ENCODE assay signal across 24 cellular contexts in genomic region chr15:88518903-88519302, GRCh38.
"Had no signal": no experiment of that assay in that cellular context is flagged by ENCODE, and none has a peak within 500 bp of the region (broad histone marks: within the 10 kb centered on the region; RNA-seq: fewer than 3 reads in every experiment).

No MANE protein-coding gene starts in this region.

- H3K79me2 ChIP-seq: parathyroid adenoma had no signal

- H3K4me1 ChIP-seq: parathyroid adenoma, psoas muscle, right lobe of liver, sigmoid colon, stomach, thyroid gland, tibial nerve, upper lobe of left lung, vagina had no signal

- H3K9ac ChIP-seq: parathyroid adenoma had no signal

- DNase-seq: nephron progenitor cell; ovary; psoas muscle; right cardiac atrium; right lobe of liver; sigmoid colon; small intestine; stimulated activated CD4-positive, alpha-beta T cell treated with anti-CD3 and anti-CD28 coated beads, Interleukin-15, amount 100 ng/mL, for 24 hours; stimulated activated CD4-positive, alpha-beta T cell treated with anti-CD3 and anti-CD28 coated beads, Interleukin-2, amount 100 ng/mL, for 24 hours; stimulated activated CD4-positive, alpha-beta T cell treated with anti-CD3 and anti-CD28 coated beads, Interleukin-2, amount 100 ng/mL, for 48 hours; stimulated activated CD4-positive, alpha-beta T cell treated with anti-CD3 and anti-CD28 coated beads, Interleukin-4, amount 100 ng/mL, for 24 hours; stimulated activated naive B cell treated with anti-CD40 and anti-IgM and Interleukin-4, amounts not matched to agents 10 μg/mL and 1 μg/mL and 100 μg/mL, for 72 hours; stimulated activated naive CD4-positive, alpha-beta T cell treated with Interleukin-2 at 50 U/mL for 16 hours; stomach; thyroid gland; trophoblast cell; upper lobe of left lung had no signal

- H3K4me3 ChIP-seq: ovary, psoas muscle, right lobe of liver, sigmoid colon, stomach, thoracic aorta, thyroid gland, tibial nerve, upper lobe of left lung, vagina had no signal

- ATAC-seq: natural killer cell treated with Interleukin-12 subunit alpha and Interleukin-12 subunit beta and Interleukin-15 and Interleukin-18, amount 100 ng/mL, for 72 hours; psoas muscle; right cardiac atrium; right lobe of liver; stimulated activated effector memory CD8-positive, alpha-beta T cell treated with anti-CD3 and anti-CD28 coated beads, Interleukin-12 subunit alpha, Interleukin-12 subunit beta, amount 100 ng/mL, for 72 hours; stimulated activated naive B cell treated with anti-CD40 and anti-IgM and Interleukin-4, amounts not matched to agents 10 μg/mL and 1 μg/mL and 100 μg/mL, for 72 hours had no signal

- H3K36me3 ChIP-seq: neutrophil, ovary, right lobe of liver, thoracic aorta, thyroid gland, vagina had no signal

- H3K27ac ChIP-seq: neutrophil, ovary, parathyroid adenoma, psoas muscle, right lobe of liver, sigmoid colon, stomach, thoracic aorta, thyroid gland, tibial nerve, upper lobe of left lung, vagina had no signal

- H3K27me3 ChIP-seq: neutrophil, ovary, right lobe of liver, sigmoid colon, stomach, thyroid gland, tibial nerve, upper lobe of left lung, vagina had no signal

- H2AFZ ChIP-seq: parathyroid adenoma had no signal

- H3K9me3 ChIP-seq: neutrophil, ovary, psoas muscle, right lobe of liver, sigmoid colon, stomach, thoracic aorta, thyroid gland, tibial nerve, upper lobe of left lung, vagina had no signal
